Comparison of ENCODE assay signal across 13 cellular contexts in genomic region chr4:119038465-119038864, GRCh38.
A peak's percentile ranks its signal among the peaks of the same experiment; 100 is the strongest.
DNase-seq lines count a peak whose midpoint lies in the region; ATAC-seq and TF ChIP-seq lines count a peak whose summit lies in the region.
"Had no signal": no experiment of that assay in that cellular context is flagged by ENCODE, and none has a peak within 500 bp of the region (broad histone marks: within the 10 kb centered on the region; RNA-seq: fewer than 3 reads in every experiment).

No MANE protein-coding gene starts in this region.

- H3K4me1 ChIP-seq in DOHH2 (ENCODE audit: control insufficient read depth, low read length) (peaks cover 98% of the 10 kb centered on the region), psoas muscle (peaks cover 60% of the 10 kb centered on the region), upper lobe of right lung (peaks cover 31% of the 10 kb centered on the region)

- no peaks in the 10 kb centered on the region for H4K20me1 ChIP-seq in DOHH2 (ENCODE audit: control insufficient read depth, insufficient read depth, low read depth, low read length)

- H3K27ac ChIP-seq in DOHH2 (ENCODE audit: low read depth, low read length) (peak overlapping the region; percentile 89), coronary artery (peak overlapping the region; percentile 74 to 79), psoas muscle (peak overlapping the region; percentile 98), upper lobe of right lung (no peak overlapping the region)
- H3K27ac ChIP-seq: PC-9 had no signal

- WGBS in psoas muscle, 3 donors: 37 to 54% (median 43%) methylated on average over 2 of the region's 2 CpGs

- H3K36me3 ChIP-seq in DOHH2 (ENCODE audit: control insufficient read depth, low read length) (peaks cover 43% of the 10 kb centered on the region), psoas muscle (ENCODE audit: insufficient read depth in 1 of 2, low read depth in 1 of 2) (peaks cover 3 to 4% of the 10 kb centered on the region in 2 donors), upper lobe of right lung (no peaks in the 10 kb centered on the region)

- DNase-seq in HCEC 1CT (peak; percentile 34), coronary artery (ENCODE audit: low spot score) (no peak), psoas muscle (no peak), upper lobe of right lung (no peak), CD1c-positive myeloid dendritic cell (ENCODE audit: extremely low spot score) (no peak)
- DNase-seq: amniotic stem cell; CD4-positive, alpha-beta T cell; NCI-H2081; PC-9; small intestine had no signal

- TF ChIP-seq CTCF in DOHH2 (IDR thresholded peaks at IDR 0.05; ENCODE audit: low read depth, low read length, poor library complexity, severe bottlenecking): no peak
- TF ChIP-seq CTCF in coronary artery (IDR thresholded peaks at IDR 0.05): no peak
- TF ChIP-seq CTCF in psoas muscle (IDR thresholded peaks at IDR 0.05): no peak
- TF ChIP-seq CTCF in upper lobe of right lung (IDR thresholded peaks at IDR 0.05): no peak

- H3K4me3 ChIP-seq in DOHH2 (ENCODE audit: low read length) (peak overlapping the region; percentile 21; the same call in 1 of the 2 replicates), coronary artery (no peak overlapping the region), psoas muscle (no peak overlapping the region), upper lobe of right lung (no peak overlapping the region)
- H3K4me3 ChIP-seq: PC-9 had no signal

- ATAC-seq in psoas muscle (no peak), upper lobe of right lung (no peak), GM19328 (IDR thresholded peaks at IDR 0.05; ENCODE audit: unreplicated experiment) (no peak), GM18870 (IDR thresholded peaks at IDR 0.05; ENCODE audit: unreplicated experiment) (no peak)

- H3K79me2 ChIP-seq in DOHH2 (ENCODE audit: control insufficient read depth, low read length): peaks cover 8% of the 10 kb centered on the region; the same call in 1 of the 2 replicates

- H3K27me3 ChIP-seq in DOHH2 (ENCODE audit: control insufficient read depth, low read length) (no peaks in the 10 kb centered on the region), psoas muscle (ENCODE audit: insufficient read depth in 3 of 3, low read length in 2 of 3) (no peaks in the 10 kb centered on the region), upper lobe of right lung (no peaks in the 10 kb centered on the region)

- H3K9me3 ChIP-seq in DOHH2 (ENCODE audit: control insufficient read depth, insufficient read depth, low read length) (peaks cover 3% of the 10 kb centered on the region; the same call in 1 of the 2 replicates), psoas muscle (no peaks in the 10 kb centered on the region), upper lobe of right lung (no peaks in the 10 kb centered on the region)

- H3K9me2 ChIP-seq in DOHH2 (replicated peaks; ENCODE audit: control insufficient read depth, low read length): no peaks in the 10 kb centered on the region

- peaks cover 17% of the 10 kb centered on the region for H3F3A ChIP-seq in DOHH2 (ENCODE audit: control insufficient read depth, insufficient read depth)

- intact Hi-C loops in psoas muscle (cut with DNase I): no loop called here
- intact Hi-C loops in upper lobe of right lung (cut with DNase I): no loop called here

- H3K4me2 ChIP-seq in DOHH2 (ENCODE audit: low read length): peak overlapping the region; percentile 36
- H3K4me2 ChIP-seq: PC-9 had no signal
